In genomic region chr17:82050152-82050760, GRCh38 we compare ENCODE assay signal across 1 cellular context.
TF ChIP-seq lines count a peak whose summit lies in the region.

No MANE protein-coding gene starts in this region.

TF ChIP-seq in IMR-90, 13 proteins besides CTCF, POLR2A, EP300 and RAD21:
- no peak for TF ChIP-seq FOS (IDR thresholded peaks at IDR 0.05; ENCODE audit: low read depth, low read length)
- TF ChIP-seq USF2 (IDR thresholded peaks at IDR 0.05; ENCODE audit: low read depth, low read length), result no peak
- no peak for TF ChIP-seq MAZ (IDR thresholded peaks at IDR 0.05; ENCODE audit: borderline replicate concordance, low read depth, low read length)
- TF ChIP-seq SMC3 (IDR thresholded peaks at IDR 0.05; ENCODE audit: low read depth, low read length), result no peak
- TF ChIP-seq MXI1 (IDR thresholded peaks at IDR 0.05; ENCODE audit: borderline replicate concordance, low read depth, low read length), result no peak
- no peak for TF ChIP-seq MAFK (IDR thresholded peaks at IDR 0.05; ENCODE audit: low read depth, low read length)
- no peak for TF ChIP-seq CHD1 (IDR thresholded peaks at IDR 0.05; ENCODE audit: low read depth, low read length)
- TF ChIP-seq ELK1 (IDR thresholded peaks at IDR 0.05; ENCODE audit: borderline replicate concordance, low read depth, low read length), result no peak
- TF ChIP-seq NFE2L2 (IDR thresholded peaks at IDR 0.05; ENCODE audit: low read depth, low read length), result no peak
- TF ChIP-seq BHLHE40 (IDR thresholded peaks at IDR 0.05; ENCODE audit: low read depth, low read length), result no peak
- TF ChIP-seq RCOR1 (IDR thresholded peaks at IDR 0.05; ENCODE audit: insufficient replicate concordance, low read length), result no peak
- TF ChIP-seq RFX5 (IDR thresholded peaks at IDR 0.05; ENCODE audit: low read depth, low read length), result no peak
- no peak for TF ChIP-seq CEBPB (IDR thresholded peaks at IDR 0.05; ENCODE audit: low read depth, low read length)
